In genomic region chr9:100281069-100281468, GRCh38 we compare ENCODE assay signal across 35 cellular contexts.
"Had no signal": no experiment of that assay in that cellular context is flagged by ENCODE, and none has a peak within 500 bp of the region (broad histone marks: within the 10 kb centered on the region; RNA-seq: fewer than 3 reads in every experiment).

No MANE protein-coding gene starts in this region.

- DNase-seq: activated B cell treated with CpG ODN at 0.5 μM for 24 hours; activated CD4-positive, alpha-beta memory T cell treated with anti-CD3 and anti-CD28 coated beads for 36 hours; activated CD4-positive, alpha-beta T cell treated with anti-CD3 and anti-CD28 coated beads for 4 hours; activated CD4-positive, alpha-beta T cell treated with anti-CD3 and anti-CD28 coated beads, Interleukin-2, amount 10 ng/mL, durations not matched to agents 24 days and 14 days; activated CD4-positive, alpha-beta T cell treated with anti-CD3 and anti-CD28 coated beads, Interleukin-2, amount 50 U/mL, for 1 hour; activated CD4-positive, alpha-beta T cell treated with anti-CD3 and anti-CD28 coated beads, Interleukin-2, amount 50 U/mL, for 4 hours; activated CD4-positive, CD25-positive, alpha-beta regulatory T cell treated with anti-CD3 and anti-CD28 coated beads, Interleukin-2, amount 50 U/mL, for 72 hours; activated CD8-positive, alpha-beta memory T cell treated with anti-CD3 and anti-CD28 coated beads, Interleukin-2, amount 50 U/mL, for 4 hours; activated CD8-positive, alpha-beta T cell treated with anti-CD3 and anti-CD28 coated beads for 36 hours; activated effector memory CD4-positive, alpha-beta T cell treated with anti-CD3 and anti-CD28 coated beads, Interleukin-2, amount 50 U/mL, for 16 hours; activated gamma-delta T cell treated with Interleukin-2 at 50 U/mL for 16 hours; activated naive CD4-positive, alpha-beta T cell; activated naive CD4-positive, alpha-beta T cell treated with anti-CD3 and anti-CD28 coated beads for 36 hours; activated naive CD4-positive, alpha-beta T cell treated with anti-CD3 and anti-CD28 coated beads, Interleukin-2, amount 50 U/mL, for 16 hours; activated naive CD8-positive, alpha-beta T cell treated with anti-CD3 and anti-CD28 coated beads for 36 hours; activated T-cell treated with anti-CD3 and anti-CD28 coated beads for 4 hours; activated T-cell treated with anti-CD3 and anti-CD28 coated beads, Interleukin-2, amount 50 U/mL, for 1 hour; activated T-cell treated with anti-CD3 and anti-CD28 coated beads, Interleukin-2, amount 50 U/mL, for 4 hours; activated T-cell treated with anti-CD3 and anti-CD28 coated beads, Interleukin-2, amount 50 U/mL, for 72 hours; adrenal gland; amniotic stem cell; aorta; body of pancreas; brain microvascular endothelial cell; caudate nucleus; cerebellar nuclear complex; T-helper 1 cell; T-helper 2 cell; T-helper 9 cell had no signal

- H3K36me3 ChIP-seq: breast epithelium had no signal

- H3K9me3 ChIP-seq: adrenal gland had no signal

- ATAC-seq: activated CD8-positive, alpha-beta T cell treated with anti-CD3 and anti-CD28 coated beads for 36 hours; activated naive CD4-positive, alpha-beta T cell treated with anti-CD3 and anti-CD28 coated beads, Interleukin-2, amount 50 U/mL, for 72 hours; activated T-cell treated with anti-CD3 and anti-CD28 coated beads, Interleukin-2, amount 50 U/mL, for 4 hours; activated T-cell treated with anti-CD3 and anti-CD28 coated beads, Interleukin-2, amount 50 U/mL, for 72 hours; activated T-helper 17 cell treated with anti-CD3 and anti-CD28 coated beads, Interleukin-2, amount 50 U/mL, for 72 hours; body of pancreas had no signal

- FAIRE-seq: astrocyte, TTC549 had no signal

- H3K27me3 ChIP-seq: adrenal gland, body of pancreas, brain microvascular endothelial cell, breast epithelium had no signal

- H3K4me1 ChIP-seq: body of pancreas, breast epithelium had no signal

- H3K4me3 ChIP-seq: adrenal gland, body of pancreas, breast epithelium had no signal

- H3K27ac ChIP-seq: adrenal gland, body of pancreas, brain microvascular endothelial cell, breast epithelium, VCaP had no signal
